ENCODE assay signal across 9 cellular contexts in genomic region chr19:16449330-16449961, GRCh38. TPM values are rescaled to one million over a fixed set of nuclear protein-coding genes. Genes with fewer than 3 reads are reported as not detected.
A peak's percentile ranks its signal among the peaks of the same experiment; 100 is the strongest.
DNase-seq lines count a peak whose midpoint lies in the region; ATAC-seq and TF ChIP-seq lines count a peak whose summit lies in the region.
"Had no signal": no experiment of that assay in that cellular context is flagged by ENCODE, and none has a peak within 500 bp of the region (broad histone marks: within the 10 kb centered on the region; RNA-seq: fewer than 3 reads in every experiment).

No MANE protein-coding gene starts in this region.

- peaks cover 0 to 4% (median 0%) of the 10 kb centered on the region in 3 donors for H3K9me3 Mint-ChIP-seq in T-cell
- peaks cover 0 to 4% (median 0%) of the 10 kb centered on the region in 7 donors for H3K9me3 Mint-ChIP-seq in naive B cell

- H3K4me1 Mint-ChIP-seq in T-cell, result peaks cover 56 to 63% (median 62%) of the 10 kb centered on the region in 3 donors
- peaks cover 49 to 85% (median 71%) of the 10 kb centered on the region in 3 donors for H3K4me1 Mint-ChIP-seq in naive B cell

- H3K4me3 Mint-ChIP-seq in T-cell, result peak overlapping the region; percentile 8 to 31 (median 17)
- H3K4me3 Mint-ChIP-seq in naive B cell, result peak overlapping the region; percentile 6 to 80 (median 76)

- H3K27ac ChIP-seq in HEK293 (ENCODE audit: extremely low read depth, low read depth, low read length), result no peak overlapping the region

- H3K9me3 ChIP-seq in HEK293 (ENCODE audit: control insufficient read depth, insufficient read depth, low read depth, low read length), result no peaks in the 10 kb centered on the region
- H3K9me3 ChIP-seq: heart left ventricle had no signal

- POLR2A ChIA-PET in HEK293 (lab: Yijun Ruan, JAX), result no interaction called here
- POLR2A ChIA-PET in T-cell (lab: Charles Lee), result no interaction called here

- TF ChIP-seq CTCF in HEK293 (tag by site-specific recombination; IDR thresholded peaks at IDR 0.05), result no peak

- H3K36me3 ChIP-seq in HEK293 (ENCODE audit: control insufficient read depth in 2 of 2, insufficient read depth in 1 of 2, low read length in 2 of 2), result peaks cover 0 to 4% of the 10 kb centered on the region in 2 experiments; a peak in 2 of 3 replicates
- H3K36me3 ChIP-seq: heart left ventricle had no signal

- DNase-seq in T-cell (peak in 23 of 34 experiments; percentile 8 to 55 (median 28)), naive B cell (peak; percentile 36), T-helper 9 cell (no peak), hippocampal formation (lab: John Stamatoyannopoulos, UW) (no peak), DMS 273 (lab: John Stamatoyannopoulos, UW; ENCODE audit: unreplicated experiment) (no peak)
- DNase-seq: heart left ventricle had no signal

- no peak overlapping the region for H3K4me3 ChIP-seq in HEK293 (ENCODE audit: low read depth, low read length)
- H3K4me3 ChIP-seq: heart left ventricle had no signal

- no peaks in the 10 kb centered on the region for H3K27me3 Mint-ChIP-seq in T-cell
- H3K27me3 Mint-ChIP-seq in naive B cell, result no peaks in the 10 kb centered on the region

- peaks cover 8% of the 10 kb centered on the region; the same call in 1 of the 2 replicates for H3K4me1 ChIP-seq in HEK293 (ENCODE audit: control insufficient read depth, insufficient read depth, low read length)

- H3K36me3 Mint-ChIP-seq in T-cell (peaks cover 11% of the 10 kb centered on the region), naive B cell (peaks cover 0 to 8% of the 10 kb centered on the region in 2 donors)

- ATAC-seq in GM18520 (IDR thresholded peaks at IDR 0.05; ENCODE audit: unreplicated experiment) (peak; percentile 45), T-cell (replicated peaks in 1 of 4) (peak; percentile 64 to 83 (median 73)), naive B cell (ENCODE audit: low read depth in 2 of 2) (peak; percentile 25 to 27), HG02571 (IDR thresholded peaks at IDR 0.05; ENCODE audit: unreplicated experiment) (no peak)

- H3K27ac Mint-ChIP-seq in T-cell (peak overlapping the region; percentile 82 to 95), naive B cell (peak overlapping the region; percentile 84 to 99 (median 90))

- CTCF ChIA-PET in HEK293 (lab: Yijun Ruan, JAX), result interaction anchor here (0.7 kb wide), 1 partner anchor 60 kb away, joined by 3 read pairs; no protein-coding TSS in a partner anchor
- CTCF ChIA-PET in T-cell (lab: Charles Lee), result no interaction called here

TF ChIP-seq in HEK293, 187 proteins besides CTCF, POLR2A, EP300 and RAD21:
- TF ChIP-seq ZNF426 (tag by site-specific recombination; IDR thresholded peaks at IDR 0.05) (no peak), ZNF146 (tag by site-specific recombination; IDR thresholded peaks at IDR 0.05) (peak; percentile 98), ZNF580 (tag by site-specific recombination; IDR thresholded peaks at IDR 0.05) (0 out of 2 replicates have a peak, but pooled peaks have one; percentile 42), PRDM4 (tag by site-specific recombination; IDR thresholded peaks at IDR 0.05) (peak; percentile 45; the same call in 1 of the 2 replicates), SALL2 (tag by site-specific recombination; IDR thresholded peaks at IDR 0.05; ENCODE audit: borderline replicate concordance) (no peak)

RNA-seq across cellular contexts. Expression of gene EPS15L1, which starts 22.3 kb away (rescaled TPM):
- 10 to 100 TPM; 42.0 to 60.2 (median 57.7) TPM for total RNA-seq in T-cell
- 10 to 100 TPM in 5 of 6 donors, 1 to 10 TPM in 1; 9.9 to 34.7 (median 20.7) TPM for polyA plus RNA-seq in naive B cell (ENCODE audit: low read depth in 6 of 6)

RNA-seq across cellular contexts. Expression of gene CALR3, which starts 46.5 kb away (rescaled TPM):
- total RNA-seq in T-cell, result not detected
- under 1 TPM in 1 of 6 donors, not detected in 5; 0.41 TPM for polyA plus RNA-seq in naive B cell (ENCODE audit: low read depth in 6 of 6)
- total RNA-seq: heart left ventricle had no signal
- polyA plus RNA-seq: heart left ventricle had no signal

RNA-seq across cellular contexts. Expression of gene C19orf44, which starts 46.7 kb away (rescaled TPM):
- 1 to 10 TPM; 2.3 to 4.6 (median 3.3) TPM for total RNA-seq in T-cell
- 1 to 10 TPM in 4 of 6 donors, under 1 TPM in 1, not detected in 1; 0.74 to 4.6 (median 1.4) TPM for polyA plus RNA-seq in naive B cell (ENCODE audit: low read depth in 6 of 6)

Comparison
In these comparisons a context has a peak if more than half of its experiments do, and no peak if none do; other contexts are left out.
1. DNase-seq: peak in T-cell (23 of 34) and naive B cell (single experiment); none in T-helper 9 cell (single experiment), hippocampal formation (0 of 2) and DMS 273 (single experiment).